Comparison of ENCODE assay signal across 22 cellular contexts in the genomic region with DNA sequence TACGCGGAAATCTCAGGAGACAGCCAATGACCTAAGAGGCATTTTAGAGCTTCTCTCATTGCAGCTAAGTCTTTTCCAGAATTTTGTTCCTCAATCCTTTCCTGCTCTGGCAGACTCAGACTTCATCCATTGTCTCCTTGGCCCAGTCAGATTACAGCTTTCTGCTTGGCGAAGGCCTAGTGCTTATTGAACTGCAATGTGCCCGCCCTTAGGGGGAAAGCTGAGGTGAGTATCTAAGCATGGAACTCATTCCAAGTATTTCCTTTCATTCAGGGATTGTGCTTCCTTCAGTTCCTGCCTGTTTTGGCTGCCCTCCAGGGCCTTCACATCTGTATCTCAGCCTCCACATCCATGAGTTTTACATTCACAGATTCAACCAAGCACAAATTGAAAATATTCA. TPM values are rescaled to one million over a fixed set of nuclear protein-coding genes. Genes with fewer than 3 reads are reported as not detected.
"Had no signal": no experiment of that assay in that cellular context is flagged by ENCODE, and none has a peak within 500 bp of the region (broad histone marks: within the 10 kb centered on the region; RNA-seq: fewer than 3 reads in every experiment).

No MANE protein-coding gene starts in this region.

- H3K27ac Mint-ChIP-seq: activated T-cell treated with anti-CD3 and anti-CD28 coated beads, Interleukin-2, amount 50 U/mL, for 72 hours; dendritic cell treated with granulocyte-macrophage colony-stimulating factor and Interleukin-4, amounts not matched to agents 40 ng/mL and 50 ng/mL, for 4 days; nephron progenitor cell had no signal

- H3K27ac ChIP-seq: ascending aorta, epithelial cell of prostate, lower lobe of right lung, tibial artery had no signal

- DNase-seq: activated CD8-positive, alpha-beta memory T cell treated with anti-CD3 and anti-CD28 coated beads for 24 hours; activated CD8-positive, alpha-beta memory T cell treated with anti-CD3 and anti-CD28 coated beads, Interleukin-2, amount 50 U/mL, for 48 hours; activated effector memory CD4-positive, alpha-beta T cell treated with anti-CD3 and anti-CD28 coated beads, Interleukin-2, amount 50 U/mL, for 16 hours; activated naive CD4-positive, alpha-beta T cell treated with anti-CD3 and anti-CD28 coated beads, Interleukin-2, amount 50 U/mL, for 16 hours; activated T-cell treated with anti-CD3 and anti-CD28 coated beads, Interleukin-2, amount 50 U/mL, for 72 hours; effector memory CD4-positive, alpha-beta T cell; head of caudate nucleus; left colon; lower lobe of right lung; nephron progenitor cell; occipital lobe; stimulated activated naive CD8-positive, alpha-beta T cell treated with anti-CD3 and anti-CD28 coated beads, Interleukin-15, Interleukin-2, amounts not matched to agents 100 U/mL and 50 U/mL, for 24 hours; substantia nigra; tibial artery had no signal

- H3K9me3 ChIP-seq: ascending aorta, lower lobe of right lung, tibial artery had no signal

- ATAC-seq: activated CD4-positive, CD25-positive, alpha-beta regulatory T cell treated with anti-CD3 and anti-CD28 coated beads, Interleukin-2, amount 50 U/mL, for 24 hours; activated T-cell treated with anti-CD3 and anti-CD28 coated beads, Interleukin-2, amount 50 U/mL, for 72 hours; left colon; lower lobe of right lung; stimulated activated naive CD8-positive, alpha-beta T cell treated with anti-CD3 and anti-CD28 coated beads, Interleukin-15, Interleukin-2, amounts not matched to agents 100 U/mL and 50 U/mL, for 24 hours had no signal

- H3K4me3 Mint-ChIP-seq: activated T-cell treated with anti-CD3 and anti-CD28 coated beads, Interleukin-2, amount 50 U/mL, for 72 hours; dendritic cell treated with granulocyte-macrophage colony-stimulating factor and Interleukin-4, amounts not matched to agents 40 ng/mL and 50 ng/mL, for 4 days; nephron progenitor cell had no signal

- H3K4me1 ChIP-seq: ascending aorta, lower lobe of right lung, tibial artery had no signal

- H3K27me3 ChIP-seq: ascending aorta had no signal

- H3K4me1 Mint-ChIP-seq: nephron progenitor cell had no signal

- H3K4me3 ChIP-seq: ascending aorta, lower lobe of right lung, tibial artery had no signal

- H3K36me3 ChIP-seq: ascending aorta, lower lobe of right lung, tibial artery had no signal

RNA-seq across cellular contexts. Expression of a gene that starts 37.5 kb away (rescaled TPM):
- total RNA-seq: activated T-cell treated with anti-CD3 and anti-CD28 coated beads, Interleukin-2, amount 50 U/mL, for 72 hours; ascending aorta; chondrocyte; left colon; lower lobe of right lung; myocyte; posterior vena cava; skeletal muscle tissue had no signal
